ENCODE assay signal across 16 cellular contexts in genomic region chr3:58131101-58131500, GRCh38.
DNase-seq lines count a peak whose midpoint lies in the region; ATAC-seq and TF ChIP-seq lines count a peak whose summit lies in the region.
"Had no signal": no experiment of that assay in that cellular context is flagged by ENCODE, and none has a peak within 500 bp of the region (broad histone marks: within the 10 kb centered on the region; RNA-seq: fewer than 3 reads in every experiment).

No MANE protein-coding gene starts in this region.

- no peaks in the 10 kb centered on the region for H3K27me3 ChIP-seq in CD8-positive, alpha-beta T cell (ENCODE audit: insufficient read depth, low read length)
- H3K27me3 ChIP-seq in HCT116 (ENCODE audit: insufficient read depth, low read length) (no peaks in the 10 kb centered on the region), mammary epithelial cell (ENCODE audit: insufficient read depth, low read length) (no peaks in the 10 kb centered on the region)
- H3K27me3 ChIP-seq: BE2C had no signal

- H3K4me1 ChIP-seq in CD8-positive, alpha-beta T cell (ENCODE audit: insufficient read depth, low read length) = no peaks in the 10 kb centered on the region
- H3K4me1 ChIP-seq in HCT116 (ENCODE audit: control insufficient read depth in 1 of 2, insufficient read depth in 2 of 2, low read length in 2 of 2) = no peaks in the 10 kb centered on the region
- H3K4me1 ChIP-seq in mammary epithelial cell (ENCODE audit: insufficient read depth, low read length) = no peaks in the 10 kb centered on the region
- H3K4me1 ChIP-seq: BE2C, HAP-1 had no signal

- no peak overlapping the region for H3K27ac ChIP-seq in CD8-positive, alpha-beta T cell (ENCODE audit: low read depth, low read length)
- H3K27ac ChIP-seq in HCT116 (ENCODE audit: low read depth, low read length) (no peak overlapping the region), mammary epithelial cell (ENCODE audit: insufficient read depth, low read depth, low read length) (no peak overlapping the region)
- H3K27ac ChIP-seq: C4-2B, GM23248 had no signal

- no peaks in the 10 kb centered on the region for H3K9me3 Mint-ChIP-seq in CD8-positive, alpha-beta T cell
- H3K9me3 Mint-ChIP-seq: CD4-positive, alpha-beta T cell had no signal

- H2AFZ ChIP-seq in HCT116 (ENCODE audit: low read depth, low read length, poor library complexity, severe bottlenecking) = no peak overlapping the region
- no peak overlapping the region for H2AFZ ChIP-seq in mammary epithelial cell (ENCODE audit: low read depth, low read length)
- H2AFZ ChIP-seq: GM23248 had no signal

- no peaks in the 10 kb centered on the region for H3K9me2 ChIP-seq in HCT116 (ENCODE audit: insufficient read depth)

- peaks cover 29% of the 10 kb centered on the region for H3K36me3 ChIP-seq in CD8-positive, alpha-beta T cell (ENCODE audit: insufficient read depth, low read length)
- H3K36me3 ChIP-seq in HCT116 (ENCODE audit: control insufficient read depth in 1 of 2, insufficient read depth in 2 of 2, low read length in 2 of 2) (peaks cover 22 to 26% of the 10 kb centered on the region in 2 experiments; a peak in 3 of 4 replicates), mammary epithelial cell (ENCODE audit: insufficient read depth, low read length) (peaks cover 63% of the 10 kb centered on the region)
- H3K36me3 ChIP-seq: BE2C had no signal

- H3K9me3 ChIP-seq in CD8-positive, alpha-beta T cell (ENCODE audit: low read length) = no peaks in the 10 kb centered on the region
- H3K9me3 ChIP-seq in HCT116 (ENCODE audit: control insufficient read depth in 1 of 2, insufficient read depth in 1 of 2, low read depth in 1 of 2, low read length in 2 of 2) = no peaks in the 10 kb centered on the region
- no peaks in the 10 kb centered on the region for H3K9me3 ChIP-seq in mammary epithelial cell (replicated peaks; ENCODE audit: insufficient read depth, low read length)
- H3K9me3 ChIP-seq: BE2C, HAP-1 had no signal

- no peak for DNase-seq in CD8-positive, alpha-beta T cell
- DNase-seq in HCT116 (ENCODE audit: low read depth, low spot score) (no peak), mammary epithelial cell (no peak), NCI-H2107 (lab: John Stamatoyannopoulos, UW) (no peak), NCI-H2196 (lab: John Stamatoyannopoulos, UW; ENCODE audit: unreplicated experiment) (no peak)
- DNase-seq: BE2C; Calu3; CD4-positive, alpha-beta T cell; DMS79 treated with DMSO at 0.1 percent for 48 hours; GF-D8; GM23248; IMR-90 had no signal

- BruUV-seq in HCT116 (replicated peaks; lab: Mats Ljungman, UMichigan) = TSS peak; percentile 32
- BruUV-seq in mammary epithelial cell (replicated peaks; lab: Mats Ljungman, UMichigan) = TSS peak; percentile 54

- TF ChIP-seq CTCF in CD8-positive, alpha-beta T cell (IDR thresholded peaks at IDR 0.05) = no peak
- no peak for TF ChIP-seq CTCF in HCT116 (IDR thresholded peaks at IDR 0.05 in 2 of 3, conservative IDR thresholded peaks at IDR 0.05 in 1 of 3; ENCODE audit: borderline replicate concordance in 1 of 3, insufficient read depth in 1 of 3, low read depth in 2 of 3, low read length in 2 of 3)
- TF ChIP-seq CTCF in mammary epithelial cell (conservative IDR thresholded peaks at IDR 0.05 in 1 of 2, IDR thresholded peaks at IDR 0.05 in 1 of 2; ENCODE audit: extremely low read depth in 1 of 2, insufficient read depth in 1 of 2, low read depth in 1 of 2, low read length in 2 of 2) = no peak

- no peak overlapping the region for H3K4me3 Mint-ChIP-seq in CD8-positive, alpha-beta T cell
- H3K4me3 Mint-ChIP-seq: CD4-positive, alpha-beta T cell had no signal

- CTCF ChIA-PET in CD8-positive, alpha-beta T cell (lab: Charles Lee) = no interaction called here
- CTCF ChIA-PET in HCT116 (lab: Charles Lee) = no interaction called here
- CTCF ChIA-PET in mammary epithelial cell (lab: Charles Lee; ENCODE audit: low non-redundant PET) = no interaction called here

- dilution Hi-C loops in mammary epithelial cell (cut with HindIII; ENCODE audit: low sequenced_read_pairs) = no loop called here

- TF ChIP-seq RAD21 in HCT116 (IDR thresholded peaks at IDR 0.05; ENCODE audit: low read depth) = no peak

- POLR2A ChIA-PET in CD8-positive, alpha-beta T cell (lab: Charles Lee) = interaction anchor here (1.2 kb wide), 1 partner anchor 29 kb away, joined by 3 read pairs; no protein-coding TSS in a partner anchor
- POLR2A ChIA-PET in HCT116 (lab: Charles Lee) = no interaction called here

- H4K20me1 ChIP-seq in HCT116 (ENCODE audit: insufficient read depth) (no peaks in the 10 kb centered on the region), mammary epithelial cell (ENCODE audit: insufficient read depth, low read length) (no peaks in the 10 kb centered on the region)

- no peak overlapping the region for H3K4me3 ChIP-seq in CD8-positive, alpha-beta T cell (ENCODE audit: low read depth, low read length)
- no peak overlapping the region for H3K4me3 ChIP-seq in HCT116 (replicated peaks in 1 of 2; ENCODE audit: low read depth in 1 of 2, low read length in 2 of 2)
- no peak overlapping the region for H3K4me3 ChIP-seq in mammary epithelial cell (replicated peaks in 1 of 3; ENCODE audit: insufficient read depth in 1 of 3, low read depth in 2 of 3, low read length in 3 of 3)
- H3K4me3 ChIP-seq: GM23248, HAP-1, K562 had no signal

- TF ChIP-seq POLR2A in HCT116 (IDR thresholded peaks at IDR 0.05; ENCODE audit: borderline replicate concordance, extremely low read depth, insufficient read depth, insufficient read length) = no peak

- in situ Hi-C loops in mammary epithelial cell (cut with MboI; ENCODE audit: low sequenced_read_pairs in 2 of 2) = no loop called here

- 100% methylated on average over 4 of the region's 4 CpGs for WGBS in mammary epithelial cell (ENCODE audit: low coverage, missing lambda C conversion rate)

- H3K36me3 Mint-ChIP-seq in CD8-positive, alpha-beta T cell = peaks cover 80% of the 10 kb centered on the region

- H3K4me1 Mint-ChIP-seq in CD8-positive, alpha-beta T cell (ENCODE audit: low read depth) = peaks cover 10% of the 10 kb centered on the region

- no peak for ATAC-seq in CD8-positive, alpha-beta T cell
- no peak for ATAC-seq in HCT116
- ATAC-seq in HG02571 (IDR thresholded peaks at IDR 0.05; ENCODE audit: unreplicated experiment) = no peak
- ATAC-seq: K562 had no signal

- H3K27me3 Mint-ChIP-seq in CD8-positive, alpha-beta T cell (ENCODE audit: low read depth) = no peaks in the 10 kb centered on the region
- H3K27me3 Mint-ChIP-seq: CD4-positive, alpha-beta T cell had no signal

- intact Hi-C loops in CD8-positive, alpha-beta T cell (cut with DNase I, micrococcal nuclease) = no loop called here
- intact Hi-C loops in HCT116 (cut with micrococcal nuclease) (no loop called here), mammary epithelial cell (cut with micrococcal nuclease) (no loop called here)

- H3K4me2 ChIP-seq in HCT116 (ENCODE audit: low read length) = no peak overlapping the region
- no peak overlapping the region for H3K4me2 ChIP-seq in mammary epithelial cell (ENCODE audit: insufficient read depth, low read depth, low read length)

- no peaks in the 10 kb centered on the region for H3K79me2 ChIP-seq in HCT116 (ENCODE audit: insufficient read depth, low read length)
- peaks cover 90% of the 10 kb centered on the region for H3K79me2 ChIP-seq in mammary epithelial cell (ENCODE audit: insufficient read depth, low read length)

- H3K27ac Mint-ChIP-seq in CD8-positive, alpha-beta T cell = peak overlapping the region; percentile 11
- H3K27ac Mint-ChIP-seq: CD4-positive, alpha-beta T cell had no signal

- H3K9ac ChIP-seq in HCT116 (ENCODE audit: low read length) (no peak overlapping the region), mammary epithelial cell (ENCODE audit: insufficient read depth, low read length) (no peak overlapping the region)
- H3K9ac ChIP-seq: GM23248 had no signal

- RAD21 ChIA-PET in HCT116 (lab: Charles Lee; ENCODE audit: low non-redundant PET in 1 of 2, low total read pairs in 2 of 2, uncharacterized antibody in 2 of 2, unreplicated experiment in 2 of 2) = no interaction called here

TF ChIP-seq in HCT116, 20 proteins besides CTCF, POLR2A, EP300 and RAD21:
- TF ChIP-seq CEBPB (IDR thresholded peaks at IDR 0.05; ENCODE audit: low read depth) (no peak), SRF (IDR thresholded peaks at IDR 0.05; ENCODE audit: low read depth) (no peak)
